In genomic region chr11:35838071-35838470, GRCh38 we compare ENCODE assay signal across 18 cellular contexts.
"Had no signal": no experiment of that assay in that cellular context is flagged by ENCODE, and none has a peak within 500 bp of the region (broad histone marks: within the 10 kb centered on the region; RNA-seq: fewer than 3 reads in every experiment).

No MANE protein-coding gene starts in this region.

- H3K36me3 ChIP-seq: esophagus squamous epithelium, neutrophil, right atrium auricular region, sigmoid colon had no signal

- H3K79me2 ChIP-seq: hepatocyte had no signal

- H3K4me3 Mint-ChIP-seq: dendritic cell treated with granulocyte-macrophage colony-stimulating factor and Interleukin-4, amounts not matched to agents 40 ng/mL and 50 ng/mL, for 4 days; effector memory CD8-positive, alpha-beta T cell; naive thymus-derived CD4-positive, alpha-beta T cell; nephron progenitor cell; type B pancreatic cell had no signal

- H3K9me3 Mint-ChIP-seq: dendritic cell treated with granulocyte-macrophage colony-stimulating factor and Interleukin-4, amounts not matched to agents 40 ng/mL and 50 ng/mL, for 4 days; effector memory CD8-positive, alpha-beta T cell had no signal

- H3K27me3 ChIP-seq: esophagus squamous epithelium, foreskin keratinocyte, hepatocyte, right atrium auricular region, sigmoid colon had no signal

- H3K4me3 ChIP-seq: esophagus squamous epithelium, hepatocyte, right atrium auricular region, sigmoid colon had no signal

- H3K4me1 ChIP-seq: esophagus squamous epithelium, foreskin keratinocyte, right atrium auricular region had no signal

- DNase-seq: effector memory CD8-positive, alpha-beta T cell; esophagus squamous epithelium; foreskin keratinocyte; kidney glomerular epithelial cell; mesendoderm; naive thymus-derived CD4-positive, alpha-beta T cell; nephron progenitor cell; sigmoid colon; stimulated activated CD4-positive, alpha-beta T cell treated with anti-CD3 and anti-CD28 coated beads, Interleukin-2, amount 100 ng/mL, for 48 hours; stimulated activated naive CD4-positive, alpha-beta T cell treated with Interleukin-2 at 50 U/mL for 16 hours had no signal

- H3K27ac Mint-ChIP-seq: dendritic cell treated with granulocyte-macrophage colony-stimulating factor and Interleukin-4, amounts not matched to agents 40 ng/mL and 50 ng/mL, for 4 days; effector memory CD8-positive, alpha-beta T cell; naive thymus-derived CD4-positive, alpha-beta T cell; nephron progenitor cell; type B pancreatic cell had no signal

- FAIRE-seq: colon, small intestine, urothelium cell line had no signal

- H3K36me3 Mint-ChIP-seq: naive thymus-derived CD4-positive, alpha-beta T cell; type B pancreatic cell had no signal

- H3K27ac ChIP-seq: esophagus squamous epithelium, foreskin keratinocyte, hepatocyte, neutrophil, right atrium auricular region had no signal

- ATAC-seq: effector memory CD8-positive, alpha-beta T cell; foreskin keratinocyte; naive thymus-derived CD4-positive, alpha-beta T cell had no signal

- H3K4me2 ChIP-seq: hepatocyte had no signal

- H3K9me3 ChIP-seq: esophagus squamous epithelium, neutrophil, sigmoid colon had no signal

- H2AFZ ChIP-seq: hepatocyte had no signal
